ENCODE assay signal across 27 cellular contexts in genomic region chr9:70177121-70177520, GRCh38.
DNase-seq lines count a peak whose midpoint lies in the region; ATAC-seq and TF ChIP-seq lines count a peak whose summit lies in the region.
"Had no signal": no experiment of that assay in that cellular context is flagged by ENCODE, and none has a peak within 500 bp of the region (broad histone marks: within the 10 kb centered on the region; RNA-seq: fewer than 3 reads in every experiment).

No MANE protein-coding gene starts in this region.

- H3K4me1 ChIP-seq in right cardiac atrium (ENCODE audit: control insufficient read depth, insufficient read depth, low read length) (no peaks in the 10 kb centered on the region), left ventricle myocardium inferior (no peaks in the 10 kb centered on the region), esophagus muscularis mucosa (peaks cover 0 to 9% (median 3%) of the 10 kb centered on the region in 4 donors), muscle layer of duodenum (ENCODE audit: control insufficient read depth in 1 of 2, insufficient read depth in 2 of 2, low read length in 2 of 2) (no peaks in the 10 kb centered on the region), tibial nerve (peaks cover 0 to 10% (median 5%) of the 10 kb centered on the region in 4 donors), neuronal stem cell (ENCODE audit: control insufficient read depth in 2 of 2, insufficient read depth in 1 of 2, low read depth in 1 of 2, low read length in 2 of 2) (no peaks in the 10 kb centered on the region)
- H3K4me1 ChIP-seq: parathyroid adenoma, SJSA1, thyroid gland had no signal

- no peak overlapping the region for H3K4ac ChIP-seq in neuronal stem cell (ENCODE audit: low read length)

- intact Hi-C loops in right cardiac atrium (cut with DNase I) (no loop called here), left ventricle myocardium inferior (cut with micrococcal nuclease) (no loop called here), esophagus muscularis mucosa (cut with DNase I) (no loop called here)

- no peak overlapping the region for H2AK5ac ChIP-seq in neuronal stem cell (ENCODE audit: low read depth, low read length)

- TF ChIP-seq POLR2A in esophagus muscularis mucosa (IDR thresholded peaks at IDR 0.05; ENCODE audit: low read depth), result no peak
- no peak for TF ChIP-seq POLR2A in tibial nerve (IDR thresholded peaks at IDR 0.05)

- H3K27me3 ChIP-seq in right cardiac atrium (ENCODE audit: control insufficient read depth, insufficient read depth) (no peaks in the 10 kb centered on the region), left ventricle myocardium inferior (ENCODE audit: low read depth) (no peaks in the 10 kb centered on the region), esophagus muscularis mucosa (no peaks in the 10 kb centered on the region), muscle layer of duodenum (ENCODE audit: low read depth, low read length) (no peaks in the 10 kb centered on the region), tibial nerve (no peaks in the 10 kb centered on the region), neuronal stem cell (ENCODE audit: control insufficient read depth in 3 of 3, insufficient read depth in 3 of 3, low read depth in 1 of 3, low read length in 3 of 3) (no peaks in the 10 kb centered on the region)
- H3K27me3 ChIP-seq: SJSA1, thyroid gland had no signal

- peaks cover 10% of the 10 kb centered on the region for H3K36me3 ChIP-seq in left ventricle myocardium inferior
- H3K36me3 ChIP-seq in esophagus muscularis mucosa, result peaks cover 14 to 80% (median 33%) of the 10 kb centered on the region in 4 donors
- peaks cover 5 to 30% of the 10 kb centered on the region in 2 donors for H3K36me3 ChIP-seq in muscle layer of duodenum (ENCODE audit: control insufficient read depth in 1 of 2, insufficient read depth in 2 of 2, low read length in 2 of 2)
- peaks cover 0 to 47% (median 0%) of the 10 kb centered on the region in 3 donors for H3K36me3 ChIP-seq in tibial nerve
- peaks cover 0 to 4% of the 10 kb centered on the region in 2 donors for H3K36me3 ChIP-seq in neuronal stem cell (replicated peaks in 1 of 2; ENCODE audit: control insufficient read depth in 2 of 2, insufficient read depth in 2 of 2, low read length in 2 of 2)
- H3K36me3 ChIP-seq: SJSA1, thyroid gland had no signal

- no peak overlapping the region for H2BK5ac ChIP-seq in neuronal stem cell (ENCODE audit: low read length)

- H3K18ac ChIP-seq in neuronal stem cell (ENCODE audit: low read length), result no peak overlapping the region

- H2BK120ac ChIP-seq in neuronal stem cell (ENCODE audit: low read depth, low read length), result no peak overlapping the region

- TF ChIP-seq EP300 in esophagus muscularis mucosa (IDR thresholded peaks at IDR 0.05), result no peak
- peak in 1 of 2 donors; percentile 57 for TF ChIP-seq EP300 in tibial nerve (IDR thresholded peaks at IDR 0.05)

- H3K9me3 ChIP-seq in right cardiac atrium (ENCODE audit: control insufficient read depth, low read length) (no peaks in the 10 kb centered on the region), left ventricle myocardium inferior (replicated peaks) (peaks cover 15% of the 10 kb centered on the region), esophagus muscularis mucosa (no peaks in the 10 kb centered on the region), muscle layer of duodenum (ENCODE audit: control insufficient read depth in 1 of 2, low read length in 2 of 2) (no peaks in the 10 kb centered on the region), tibial nerve (peaks cover 0 to 15% (median 0%) of the 10 kb centered on the region in 4 donors), neuronal stem cell (replicated peaks in 1 of 2; ENCODE audit: control insufficient read depth in 2 of 2, insufficient read depth in 1 of 2, low read depth in 1 of 2, low read length in 2 of 2) (no peaks in the 10 kb centered on the region)
- H3K9me3 ChIP-seq: SJSA1, thyroid gland had no signal

- 82% methylated on average over 1 of the region's 1 CpG for WGBS in right cardiac atrium
- WGBS in esophagus muscularis mucosa, result 100% methylated on average over 1 of the region's 1 CpG
- 63 to 70% methylated on average over 1 of the region's 1 CpG for WGBS in tibial nerve, 2 donors
- WGBS in neuronal stem cell (ENCODE audit: extremely low coverage in 2 of 2, insufficient read length in 2 of 2, insufficient replicate concordance in 1 of 2), 2 donors, result no CpG with 5 or more reads among the region's 1 CpG

- no peak overlapping the region for H3K4me3 ChIP-seq in right cardiac atrium (ENCODE audit: low read length)
- no peak overlapping the region for H3K4me3 ChIP-seq in left ventricle myocardium inferior
- no peak overlapping the region for H3K4me3 ChIP-seq in esophagus muscularis mucosa
- no peak overlapping the region for H3K4me3 ChIP-seq in muscle layer of duodenum (ENCODE audit: low read depth in 1 of 2, low read length in 2 of 2)
- no peak overlapping the region for H3K4me3 ChIP-seq in tibial nerve
- no peak overlapping the region for H3K4me3 ChIP-seq in neuronal stem cell (ENCODE audit: low read length in 2 of 2)
- H3K4me3 ChIP-seq: K562, SJSA1, thyroid gland had no signal

- H3K14ac ChIP-seq in neuronal stem cell (ENCODE audit: low read length), result no peak overlapping the region

- H3K23ac ChIP-seq in neuronal stem cell (ENCODE audit: low read depth, low read length, poor library complexity), result no peak overlapping the region

- ATAC-seq in right cardiac atrium (peak; percentile 70 to 86), HG02763 (IDR thresholded peaks at IDR 0.05; ENCODE audit: unreplicated experiment) (no peak), GM18873 (IDR thresholded peaks at IDR 0.05; ENCODE audit: low FRiP score, unreplicated experiment) (no peak)
- ATAC-seq: activated CD8-positive, alpha-beta T cell treated with anti-CD3 and anti-CD28 coated beads for 36 hours; K562; T-helper 17 cell had no signal

- no peak overlapping the region for H2BK15ac ChIP-seq in neuronal stem cell (ENCODE audit: low read length)

- no peaks in the 10 kb centered on the region for H3K79me1 ChIP-seq in neuronal stem cell (ENCODE audit: low read depth, low read length)

- H2AFZ ChIP-seq in neuronal stem cell (ENCODE audit: low read length), result no peak overlapping the region
- H2AFZ ChIP-seq: parathyroid adenoma had no signal

- no peak overlapping the region for H4K8ac ChIP-seq in neuronal stem cell (ENCODE audit: low read depth, low read length)

- no peak overlapping the region for H4K91ac ChIP-seq in neuronal stem cell (ENCODE audit: low read depth, low read length, poor library complexity)

- DNase-seq in right cardiac atrium (no peak), left ventricle myocardium inferior (no peak), esophagus muscularis mucosa (ENCODE audit: extremely low spot score) (no peak), tibial nerve (ENCODE audit: low spot score in 2 of 2) (no peak), neuronal stem cell (ENCODE audit: low spot score) (no peak)
- DNase-seq: 8988T; activated CD8-positive, alpha-beta T cell treated with anti-CD3 and anti-CD28 coated beads for 36 hours; activated naive CD8-positive, alpha-beta T cell treated with anti-CD3 and anti-CD28 coated beads for 36 hours; activated T-cell treated with anti-CD3 and anti-CD28 coated beads for 4 hours; AML-193; dermis blood vessel endothelial cell; glutamatergic neuron; GOT3; islet precursor cell; MM.1S; NCI-H1417 treated with DMSO at 0.1 percent for 48 hours; NCI-H2081; NCI-H2227 treated with DMSO at 0.1 percent for 48 hours; NCI-H69; T-helper 17 cell; thyroid gland had no signal

- TF ChIP-seq CTCF in left ventricle myocardium inferior (IDR thresholded peaks at IDR 0.05; ENCODE audit: borderline replicate concordance), result no peak
- no peak for TF ChIP-seq CTCF in esophagus muscularis mucosa (IDR thresholded peaks at IDR 0.05)
- no peak for TF ChIP-seq CTCF in tibial nerve (IDR thresholded peaks at IDR 0.05)

- H2BK12ac ChIP-seq in neuronal stem cell (ENCODE audit: low read length), result no peak overlapping the region

- H3K27ac ChIP-seq in right cardiac atrium (ENCODE audit: low read length) (no peak overlapping the region), left ventricle myocardium inferior (replicated peaks) (no peak overlapping the region), esophagus muscularis mucosa (replicated peaks in 1 of 4) (peak overlapping the region; percentile 36 to 64 (median 50)), muscle layer of duodenum (ENCODE audit: low read length) (peak overlapping the region; percentile 4), tibial nerve (peak overlapping the region; percentile 30 to 88 (median 58)), neuronal stem cell (replicated peaks; ENCODE audit: low read length) (no peak overlapping the region)
- H3K27ac ChIP-seq: parathyroid adenoma, SJSA1, thyroid gland had no signal

- H3K4me2 ChIP-seq in neuronal stem cell (ENCODE audit: insufficient read depth, low read length, poor library complexity, severe bottlenecking), result no peak overlapping the region

- no peak overlapping the region for H3K9ac ChIP-seq in neuronal stem cell (ENCODE audit: low read depth, low read length, poor library complexity)
- H3K9ac ChIP-seq: parathyroid adenoma had no signal

Comparison
In these comparisons a context has a peak if more than half of its experiments do, and no peak if none do; other contexts are left out.
1. ATAC-seq: peak in right cardiac atrium (2 of 2); none in HG02763 (single experiment) and GM18873 (single experiment).
2. H3K27ac ChIP-seq: peak in esophagus muscularis mucosa (4 of 4), muscle layer of duodenum (single experiment) and tibial nerve (4 of 4); none in right cardiac atrium (single experiment), left ventricle myocardium inferior (single experiment) and neuronal stem cell (single experiment).